ENCODE assay signal across 9 cellular contexts in the genomic region with DNA sequence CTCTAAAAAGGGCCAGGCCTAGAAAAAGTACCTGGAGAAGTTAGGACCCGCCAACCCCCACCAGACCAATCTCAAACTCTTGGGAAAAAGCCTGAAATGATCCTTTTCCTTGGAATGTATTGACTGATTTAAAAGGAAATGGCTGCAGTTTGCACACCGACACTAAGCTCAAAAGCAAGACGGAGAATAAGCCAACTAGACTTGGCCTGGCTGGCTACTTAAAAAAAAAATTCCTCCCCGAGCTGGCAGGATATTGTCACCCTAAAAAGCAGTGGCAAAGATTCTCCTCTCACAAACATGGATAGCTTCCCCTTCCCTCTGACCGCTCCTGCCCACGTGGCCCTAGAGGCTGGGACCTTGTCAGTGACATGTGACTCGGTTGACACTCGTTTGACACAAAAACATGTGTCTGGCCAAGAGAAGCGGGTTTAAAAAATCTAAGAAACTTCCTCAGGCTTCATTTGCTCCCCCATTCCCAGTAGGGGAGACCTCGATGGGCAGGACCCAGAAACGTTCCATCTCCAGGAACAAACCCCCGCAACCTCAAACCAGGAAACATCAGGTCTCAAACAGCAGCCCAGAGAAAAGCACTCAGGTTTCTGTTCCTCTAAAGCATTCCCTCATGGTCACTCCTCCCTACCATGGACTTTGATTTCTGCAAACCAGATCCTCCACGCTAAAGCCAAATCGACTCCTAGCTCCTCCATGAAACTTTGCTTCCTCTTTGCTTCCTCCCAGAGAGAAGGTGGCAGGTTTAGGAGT. TPM values are rescaled to one million over a fixed set of nuclear protein-coding genes. Genes with fewer than 3 reads are reported as not detected.
DNase-seq lines count a peak whose midpoint lies in the region; ATAC-seq and TF ChIP-seq lines count a peak whose summit lies in the region.
"Had no signal": no experiment of that assay in that cellular context is flagged by ENCODE, and none has a peak within 500 bp of the region (broad histone marks: within the 10 kb centered on the region; RNA-seq: fewer than 3 reads in every experiment).

No MANE protein-coding gene starts in this region.

- intact Hi-C loops in upper lobe of right lung (cut with DNase I): no loop called here

- peaks cover 35% of the 10 kb centered on the region for H3K4me1 ChIP-seq in upper lobe of right lung

- TF ChIP-seq CTCF in mesothelial cell of epicardium (IDR thresholded peaks at IDR 0.05; ENCODE audit: unreplicated experiment) (no peak), upper lobe of right lung (IDR thresholded peaks at IDR 0.05) (no peak)

- DNase-seq in COLO668 (lab: John Stamatoyannopoulos, UW; ENCODE audit: unreplicated experiment) (peak; percentile 34), NOMO-1 treated with DMSO at 0.1 percent for 48 hours (lab: John Stamatoyannopoulos, UW; ENCODE audit: unreplicated experiment) (peak; percentile 80), dermis microvascular lymphatic vessel endothelial cell (ENCODE audit: low read depth in 2 of 2) (peak; percentile 43 to 51), mesothelial cell of epicardium (ENCODE audit: low spot score in 2 of 2, unreplicated experiment in 2 of 2) (no peak), upper lobe of right lung (peak; percentile 84), SHP77 treated with DMSO at 0.1 percent for 48 hours (lab: John Stamatoyannopoulos, UW) (no peak)

- H3K36me3 Mint-ChIP-seq in mesothelial cell of epicardium: peaks cover 3% of the 10 kb centered on the region

- H3K27ac ChIP-seq in upper lobe of right lung: peak overlapping the region; percentile 100

- H3K27ac Mint-ChIP-seq in mesothelial cell of epicardium: peak overlapping the region; percentile 90

- H3K9me3 ChIP-seq in upper lobe of right lung: no peaks in the 10 kb centered on the region

- no peaks in the 10 kb centered on the region for H3K27me3 ChIP-seq in upper lobe of right lung

- no peaks in the 10 kb centered on the region for H3K36me3 ChIP-seq in upper lobe of right lung

- H3K9me3 Mint-ChIP-seq in mesothelial cell of epicardium: no peaks in the 10 kb centered on the region

- peak overlapping the region; percentile 71 for H3K4me3 ChIP-seq in upper lobe of right lung

- peak; percentile 1 for ATAC-seq in upper lobe of right lung
- no peak for ATAC-seq in GM19395 (IDR thresholded peaks at IDR 0.05; ENCODE audit: unreplicated experiment)
- ATAC-seq in GM18511 (IDR thresholded peaks at IDR 0.05; ENCODE audit: unreplicated experiment): no peak

- H3K27me3 Mint-ChIP-seq in mesothelial cell of epicardium (ENCODE audit: low read depth): no peaks in the 10 kb centered on the region

- H3K4me1 Mint-ChIP-seq in mesothelial cell of epicardium: peaks cover 14% of the 10 kb centered on the region

- peak overlapping the region; percentile 68 for H3K4me3 Mint-ChIP-seq in mesothelial cell of epicardium

RNA-seq across cellular contexts. Expression of a gene that starts 1.3 kb away (rescaled TPM):
- 1.8 and 3.8 TPM in 2 replicates for total RNA-seq in dermis microvascular lymphatic vessel endothelial cell
- total RNA-seq in mesothelial cell of epicardium: 20.6 to 21.6 TPM (median 21.2 TPM) in 3 replicates
- total RNA-seq in upper lobe of right lung: 17.8 TPM

RNA-seq across cellular contexts. Expression of a gene that starts 23.1 kb away (rescaled TPM):
- not detected in 2 replicates for total RNA-seq in dermis microvascular lymphatic vessel endothelial cell
- not detected in 3 replicates for total RNA-seq in mesothelial cell of epicardium
- not detected for total RNA-seq in upper lobe of right lung
- total RNA-seq: kidney epithelial cell had no signal

RNA-seq across cellular contexts. Expression of a gene that starts 26.8 kb away (rescaled TPM):
- total RNA-seq in dermis microvascular lymphatic vessel endothelial cell (1.1 and 3.1 TPM in 2 replicates), mesothelial cell of epicardium (6.2 to 6.6 TPM (median 6.5 TPM) in 3 replicates), upper lobe of right lung (16.2 TPM)

RNA-seq across cellular contexts. Expression of a gene that starts 52.5 kb away (rescaled TPM):
- 7.1 and 10.4 TPM in 2 replicates for total RNA-seq in dermis microvascular lymphatic vessel endothelial cell
- 54.4 to 56.6 TPM (median 55.7 TPM) in 3 replicates for total RNA-seq in mesothelial cell of epicardium
- total RNA-seq in upper lobe of right lung: 35.1 TPM

RNA-seq across cellular contexts. Expression of a gene that starts 57.1 kb away (rescaled TPM):
- total RNA-seq in dermis microvascular lymphatic vessel endothelial cell (under 0.01 TPM in 1 of 2 replicates, not detected in the other), mesothelial cell of epicardium (2.0 to 2.4 TPM (median 2.3 TPM) in 3 replicates), upper lobe of right lung (10.0 TPM)
- total RNA-seq: kidney epithelial cell had no signal

Comparison
In these comparisons a context has a peak if more than half of its experiments do, and no peak if none do; other contexts are left out.
1. DNase-seq: peak in COLO668 (single experiment), NOMO-1 treated with DMSO at 0.1 percent for 48 hours (single experiment), dermis microvascular lymphatic vessel endothelial cell (2 of 2) and upper lobe of right lung (single experiment); none in mesothelial cell of epicardium (0 of 2) and SHP77 treated with DMSO at 0.1 percent for 48 hours (single experiment).